In genomic region chr4:97525236-97525635, GRCh38 we compare ENCODE assay signal across 30 cellular contexts.
"Had no signal": no experiment of that assay in that cellular context is flagged by ENCODE, and none has a peak within 500 bp of the region (broad histone marks: within the 10 kb centered on the region; RNA-seq: fewer than 3 reads in every experiment).

No MANE protein-coding gene starts in this region.

- H3K36me3 Mint-ChIP-seq: mesothelial cell of epicardium; naive B cell; natural killer cell treated with Interleukin-12 subunit alpha and Interleukin-12 subunit beta and Interleukin-15 and Interleukin-18, amount 100 ng/mL, for 72 hours; neural progenitor cell; stimulated activated memory B cell treated with anti-CD40 and anti-IgM and Interleukin-4, amounts not matched to agents 10 μg/mL and 1 μg/mL and 100 μg/mL, for 72 hours; type B pancreatic cell had no signal

- H3K4me3 ChIP-seq: colonic mucosa, gastroesophageal sphincter, heart right ventricle, left lung, mucosa of descending colon, neural progenitor cell, right atrium auricular region, smooth muscle cell, testis, tibial artery had no signal

- H3K27ac Mint-ChIP-seq: dendritic cell treated with granulocyte-macrophage colony-stimulating factor and Interleukin-4, amounts not matched to agents 40 ng/mL and 50 ng/mL, for 4 days; endodermal cell; mesothelial cell of epicardium; naive B cell; natural killer cell treated with Interleukin-12 subunit alpha and Interleukin-12 subunit beta and Interleukin-15 and Interleukin-18, amount 100 ng/mL, for 72 hours; neural progenitor cell; progenitor cell of endocrine pancreas; stimulated activated memory B cell treated with anti-CD40 and anti-IgM and Interleukin-4, amounts not matched to agents 10 μg/mL and 1 μg/mL and 100 μg/mL, for 72 hours; type B pancreatic cell had no signal

- H3K9me3 Mint-ChIP-seq: endodermal cell; stimulated activated memory B cell treated with anti-CD40 and anti-IgM and Interleukin-4, amounts not matched to agents 10 μg/mL and 1 μg/mL and 100 μg/mL, for 72 hours; type B pancreatic cell had no signal

- ATAC-seq: foreskin keratinocyte; gastroesophageal sphincter; heart right ventricle; left cardiac atrium; left lung; mucosa of descending colon; natural killer cell treated with Interleukin-12 subunit alpha and Interleukin-12 subunit beta and Interleukin-15 and Interleukin-18, amount 100 ng/mL, for 72 hours; sciatic nerve; stimulated activated memory B cell treated with anti-CD40 and anti-IgM and Interleukin-4, amounts not matched to agents 10 μg/mL and 1 μg/mL and 100 μg/mL, for 72 hours; stimulated activated naive CD8-positive, alpha-beta T cell treated with anti-CD3 and anti-CD28 coated beads, Interleukin-15, Interleukin-2, amounts not matched to agents 100 U/mL and 50 U/mL, for 24 hours had no signal

- H3K27me3 Mint-ChIP-seq: dendritic cell treated with granulocyte-macrophage colony-stimulating factor and Interleukin-4, amounts not matched to agents 40 ng/mL and 50 ng/mL, for 4 days; naive B cell; natural killer cell treated with Interleukin-12 subunit alpha and Interleukin-12 subunit beta and Interleukin-15 and Interleukin-18, amount 100 ng/mL, for 72 hours; progenitor cell of endocrine pancreas; stimulated activated memory B cell treated with anti-CD40 and anti-IgM and Interleukin-4, amounts not matched to agents 10 μg/mL and 1 μg/mL and 100 μg/mL, for 72 hours; type B pancreatic cell had no signal

- H3K4me3 Mint-ChIP-seq: dendritic cell treated with granulocyte-macrophage colony-stimulating factor and Interleukin-4, amounts not matched to agents 40 ng/mL and 50 ng/mL, for 4 days; endodermal cell; mesothelial cell of epicardium; naive B cell; natural killer cell treated with Interleukin-12 subunit alpha and Interleukin-12 subunit beta and Interleukin-15 and Interleukin-18, amount 100 ng/mL, for 72 hours; neural progenitor cell; stimulated activated memory B cell treated with anti-CD40 and anti-IgM and Interleukin-4, amounts not matched to agents 10 μg/mL and 1 μg/mL and 100 μg/mL, for 72 hours; type B pancreatic cell had no signal

- H3K4me1 Mint-ChIP-seq: mesothelial cell of epicardium; naive B cell; neural progenitor cell; stimulated activated memory B cell treated with anti-CD40 and anti-IgM and Interleukin-4, amounts not matched to agents 10 μg/mL and 1 μg/mL and 100 μg/mL, for 72 hours had no signal

- DNase-seq: colonic mucosa; effector CD8-positive, alpha-beta T cell; endodermal cell; foreskin keratinocyte; glutamatergic neuron; heart right ventricle; hippocampal formation; left cardiac atrium; left lung; mesenchymal stem cell; mucosa of descending colon; naive B cell; stimulated activated CD4-positive, alpha-beta T cell treated with anti-CD3 and anti-CD28 coated beads, Interleukin-12 subunit alpha, Interleukin-12 subunit beta, amount 100 ng/mL, for 4 hours; stimulated activated CD4-positive, alpha-beta T cell treated with anti-CD3 and anti-CD28 coated beads, Interleukin-1b, Interleukin-23, amount 100 ng/mL, for 48 hours; stimulated activated CD4-positive, alpha-beta T cell treated with anti-CD3 and anti-CD28 coated beads, Interleukin-4, amount 100 ng/mL, for 1 hour; stimulated activated naive CD8-positive, alpha-beta T cell treated with anti-CD3 and anti-CD28 coated beads, Interleukin-15, Interleukin-2, amounts not matched to agents 100 U/mL and 50 U/mL, for 24 hours; substantia nigra; testis; tibial artery had no signal
